In genomic region chr1:157115429-157115838, GRCh38 we compare ENCODE assay signal across 36 cellular contexts. TPM values are rescaled to one million over a fixed set of nuclear protein-coding genes. Genes with fewer than 3 reads are reported as not detected.
DNase-seq lines count a peak whose midpoint lies in the region; ATAC-seq and TF ChIP-seq lines count a peak whose summit lies in the region.
"Had no signal": no experiment of that assay in that cellular context is flagged by ENCODE, and none has a peak within 500 bp of the region (broad histone marks: within the 10 kb centered on the region; RNA-seq: fewer than 3 reads in every experiment).

No MANE protein-coding gene starts in this region.

- H3F3A ChIP-seq in neural progenitor cell (ENCODE audit: low read depth) = peaks cover 19% of the 10 kb centered on the region

- TF ChIP-seq CTCF in glutamatergic neuron (IDR thresholded peaks at IDR 0.05; ENCODE audit: partially characterized antibody, unreplicated experiment) (no peak), neural progenitor cell (IDR thresholded peaks at IDR 0.05) (no peak)

- H3K36me3 Mint-ChIP-seq in glutamatergic neuron (ENCODE audit: unreplicated experiment) = no peaks in the 10 kb centered on the region
- H3K36me3 Mint-ChIP-seq in neural progenitor cell = no peaks in the 10 kb centered on the region
- peaks cover 2% of the 10 kb centered on the region for H3K36me3 Mint-ChIP-seq in activated naive CD8-positive, alpha-beta T cell treated with anti-CD3 and anti-CD28 coated beads, Interleukin-2, amount 50 U/mL, for 24 hours (ENCODE audit: low read depth)

- no peaks in the 10 kb centered on the region for H3K9me3 ChIP-seq in neural progenitor cell (ENCODE audit: low read depth)
- H3K9me3 ChIP-seq: adrenal gland, esophagus squamous epithelium, heart left ventricle, ovary, testis had no signal

- no peak for ATAC-seq in Right ventricle myocardium inferior
- no peak for ATAC-seq in activated naive CD8-positive, alpha-beta T cell treated with anti-CD3 and anti-CD28 coated beads, Interleukin-2, amount 50 U/mL, for 24 hours
- ATAC-seq: activated CD4-positive, alpha-beta T cell treated with anti-CD3 and anti-CD28 coated beads for 36 hours; foreskin keratinocyte; GM12878; HCT116; heart left ventricle; natural killer cell treated with Interleukin-12 subunit alpha and Interleukin-12 subunit beta and Interleukin-15 and Interleukin-18, amount 100 ng/mL, for 72 hours had no signal

- intact Hi-C loops in cardiac septum (cut with DNase I) = no loop called here
- intact Hi-C loops in Right ventricle myocardium inferior (cut with DNase I) = no loop called here

- H3K27ac Mint-ChIP-seq in glutamatergic neuron (ENCODE audit: unreplicated experiment) = peak overlapping the region; percentile 95
- peak overlapping the region; percentile 74 for H3K27ac Mint-ChIP-seq in neural progenitor cell
- H3K27ac Mint-ChIP-seq in activated naive CD8-positive, alpha-beta T cell treated with anti-CD3 and anti-CD28 coated beads, Interleukin-2, amount 50 U/mL, for 24 hours = no peak overlapping the region
- H3K27ac Mint-ChIP-seq: activated CD4-positive, alpha-beta T cell treated with anti-CD3 and anti-CD28 coated beads for 36 hours; B cell had no signal

- peaks cover 14% of the 10 kb centered on the region for H3K9me3 Mint-ChIP-seq in glutamatergic neuron (ENCODE audit: unreplicated experiment)
- H3K9me3 Mint-ChIP-seq in neural progenitor cell = no peaks in the 10 kb centered on the region
- no peaks in the 10 kb centered on the region for H3K9me3 Mint-ChIP-seq in activated naive CD8-positive, alpha-beta T cell treated with anti-CD3 and anti-CD28 coated beads, Interleukin-2, amount 50 U/mL, for 24 hours
- H3K9me3 Mint-ChIP-seq: CD4-positive, alpha-beta memory T cell; natural killer cell treated with Interleukin-12 subunit alpha and Interleukin-12 subunit beta and Interleukin-15 and Interleukin-18, amount 100 ng/mL, for 72 hours; stimulated activated naive CD8-positive, alpha-beta T cell treated with anti-CD3 and anti-CD28 coated beads, Interleukin-15, Interleukin-2, amounts not matched to agents 100 ng/mL and 50 ng/mL, for 24 hours had no signal

- no peak overlapping the region for H3K4me3 ChIP-seq in neural progenitor cell
- H3K4me3 ChIP-seq: adrenal gland, esophagus squamous epithelium, GM12878, heart left ventricle, lung, ovary, testis had no signal

- no peaks in the 10 kb centered on the region for H4K20me1 ChIP-seq in neural progenitor cell (ENCODE audit: low read depth)

- H2AFZ ChIP-seq in neural progenitor cell (replicated peaks) = no peak overlapping the region

- peaks cover 47% of the 10 kb centered on the region for H3K4me1 ChIP-seq in neural progenitor cell
- H3K4me1 ChIP-seq: adrenal gland, esophagus squamous epithelium, foreskin keratinocyte, testis had no signal

- DNase-seq in cardiac septum (ENCODE audit: low spot score) (peak; percentile 59), Right ventricle myocardium inferior (ENCODE audit: missing footprints) (no peak), glutamatergic neuron (peak; percentile 59), neural progenitor cell (ENCODE audit: low spot score) (no peak), hepatic stellate cell (ENCODE audit: low spot score) (no peak)
- DNase-seq in central memory CD4-positive, alpha-beta T cell = no peak
- no peak for DNase-seq in activated naive CD8-positive, alpha-beta T cell treated with anti-CD3 and anti-CD28 coated beads, Interleukin-2, amount 50 U/mL, for 24 hours
- DNase-seq: activated CD4-positive, alpha-beta T cell treated with anti-CD3 and anti-CD28 coated beads for 36 hours; activated naive CD4-positive, alpha-beta T cell treated with Interleukin-2 at 50 U/mL for 16 hours; activated T-cell treated with anti-CD3 and anti-CD28 coated beads, Interleukin-2, amount 50 U/mL, for 48 hours; CD4-positive, alpha-beta memory T cell; dermis blood vessel endothelial cell; esophagus squamous epithelium; foreskin keratinocyte; heart left ventricle; NCI-H1436 treated with DMSO at 0.1 percent for 48 hours; NCI-H2081 treated with DMSO at 0.1 percent for 48 hours; NCI-H345; NCI-H69; ovary; retina; SIG-M5; stimulated activated CD4-positive, alpha-beta T cell treated with anti-CD3 and anti-CD28 coated beads, Interleukin-2, amount 100 ng/mL, for 24 hours; SW 1271; testis had no signal

- peak overlapping the region; percentile 55 for H3K4me2 ChIP-seq in neural progenitor cell

- H3K9ac ChIP-seq in neural progenitor cell = no peak overlapping the region

- H3K27me3 Mint-ChIP-seq in glutamatergic neuron (ENCODE audit: unreplicated experiment) = peaks cover 28% of the 10 kb centered on the region
- H3K27me3 Mint-ChIP-seq in neural progenitor cell (ENCODE audit: insufficient read depth, low read depth) = peaks cover 18% of the 10 kb centered on the region
- H3K27me3 Mint-ChIP-seq in activated naive CD8-positive, alpha-beta T cell treated with anti-CD3 and anti-CD28 coated beads, Interleukin-2, amount 50 U/mL, for 24 hours = peaks cover 6% of the 10 kb centered on the region

- peaks cover 44% of the 10 kb centered on the region for H3K4me1 Mint-ChIP-seq in glutamatergic neuron (ENCODE audit: low read depth, unreplicated experiment)
- peaks cover 46% of the 10 kb centered on the region for H3K4me1 Mint-ChIP-seq in neural progenitor cell
- H3K4me1 Mint-ChIP-seq in activated naive CD8-positive, alpha-beta T cell treated with anti-CD3 and anti-CD28 coated beads, Interleukin-2, amount 50 U/mL, for 24 hours = peaks cover 3% of the 10 kb centered on the region

- H3K4me3 Mint-ChIP-seq in glutamatergic neuron (ENCODE audit: unreplicated experiment) (peak overlapping the region; percentile 58), neural progenitor cell (no peak overlapping the region)
- no peak overlapping the region for H3K4me3 Mint-ChIP-seq in activated naive CD8-positive, alpha-beta T cell treated with anti-CD3 and anti-CD28 coated beads, Interleukin-2, amount 50 U/mL, for 24 hours
- H3K4me3 Mint-ChIP-seq: activated CD4-positive, alpha-beta T cell treated with anti-CD3 and anti-CD28 coated beads for 36 hours; B cell; CD4-positive, alpha-beta memory T cell; natural killer cell treated with Interleukin-12 subunit alpha and Interleukin-12 subunit beta and Interleukin-15 and Interleukin-18, amount 100 ng/mL, for 72 hours; stimulated activated naive CD8-positive, alpha-beta T cell treated with anti-CD3 and anti-CD28 coated beads, Interleukin-15, Interleukin-2, amounts not matched to agents 100 ng/mL and 50 ng/mL, for 24 hours had no signal

- no peak overlapping the region for H3K27ac ChIP-seq in neural progenitor cell
- H3K27ac ChIP-seq: adrenal gland, esophagus squamous epithelium, foreskin keratinocyte, heart left ventricle, ovary, testis had no signal

- H3K36me3 ChIP-seq in neural progenitor cell = no peaks in the 10 kb centered on the region
- H3K36me3 ChIP-seq: adrenal gland, heart left ventricle, ovary had no signal

- H3K79me2 ChIP-seq in neural progenitor cell (ENCODE audit: low read depth) = no peaks in the 10 kb centered on the region

- peaks cover 22% of the 10 kb centered on the region for H3K27me3 ChIP-seq in neural progenitor cell
- H3K27me3 ChIP-seq: adrenal gland, ovary, testis had no signal

RNA-seq across cellular contexts. Expression of gene ETV3L, which starts 15.8 kb away (rescaled TPM):
- total RNA-seq in cardiac septum = not detected
- not detected for total RNA-seq in Right ventricle myocardium inferior
- not detected for total RNA-seq in glutamatergic neuron (ENCODE audit: unreplicated experiment)
- total RNA-seq in neural progenitor cell (ENCODE audit: low replicate concordance) = 0.25 TPM in 1 of 2 replicates, not detected in the other
- total RNA-seq: activated CD4-positive, alpha-beta T cell treated with anti-CD3 and anti-CD28 coated beads for 36 hours; activated CD8-positive, alpha-beta memory T cell treated with anti-CD3 and anti-CD28 coated beads for 36 hours; adrenal gland; B cell; CD4-positive, alpha-beta memory T cell; dermis blood vessel endothelial cell; esophagus squamous epithelium; foreskin keratinocyte; heart left ventricle; LHCN-M2; lung; mucosa of gallbladder; ovary; urinary bladder had no signal

RNA-seq across cellular contexts. Expression of gene ETV3, which starts 22.8 kb away (rescaled TPM):
- 19.7 TPM for total RNA-seq in cardiac septum
- 16.9 TPM for total RNA-seq in Right ventricle myocardium inferior
- total RNA-seq in glutamatergic neuron (ENCODE audit: unreplicated experiment) = 39.0 TPM
- total RNA-seq in neural progenitor cell (ENCODE audit: low replicate concordance) = 13.7 and 19.5 TPM in 2 replicates

Comparison
In these comparisons a context has a peak if more than half of its experiments do, and no peak if none do; other contexts are left out.
1. DNase-seq: peak in cardiac septum (single experiment) and glutamatergic neuron (single experiment); none in Right ventricle myocardium inferior (single experiment), neural progenitor cell (single experiment), hepatic stellate cell (single experiment), central memory CD4-positive, alpha-beta T cell (single experiment) and activated naive CD8-positive, alpha-beta T cell treated with anti-CD3 and anti-CD28 coated beads, Interleukin-2, amount 50 U/mL, for 24 hours (single experiment).